Comparison of ENCODE assay signal across 1 cellular context in the genomic region with DNA sequence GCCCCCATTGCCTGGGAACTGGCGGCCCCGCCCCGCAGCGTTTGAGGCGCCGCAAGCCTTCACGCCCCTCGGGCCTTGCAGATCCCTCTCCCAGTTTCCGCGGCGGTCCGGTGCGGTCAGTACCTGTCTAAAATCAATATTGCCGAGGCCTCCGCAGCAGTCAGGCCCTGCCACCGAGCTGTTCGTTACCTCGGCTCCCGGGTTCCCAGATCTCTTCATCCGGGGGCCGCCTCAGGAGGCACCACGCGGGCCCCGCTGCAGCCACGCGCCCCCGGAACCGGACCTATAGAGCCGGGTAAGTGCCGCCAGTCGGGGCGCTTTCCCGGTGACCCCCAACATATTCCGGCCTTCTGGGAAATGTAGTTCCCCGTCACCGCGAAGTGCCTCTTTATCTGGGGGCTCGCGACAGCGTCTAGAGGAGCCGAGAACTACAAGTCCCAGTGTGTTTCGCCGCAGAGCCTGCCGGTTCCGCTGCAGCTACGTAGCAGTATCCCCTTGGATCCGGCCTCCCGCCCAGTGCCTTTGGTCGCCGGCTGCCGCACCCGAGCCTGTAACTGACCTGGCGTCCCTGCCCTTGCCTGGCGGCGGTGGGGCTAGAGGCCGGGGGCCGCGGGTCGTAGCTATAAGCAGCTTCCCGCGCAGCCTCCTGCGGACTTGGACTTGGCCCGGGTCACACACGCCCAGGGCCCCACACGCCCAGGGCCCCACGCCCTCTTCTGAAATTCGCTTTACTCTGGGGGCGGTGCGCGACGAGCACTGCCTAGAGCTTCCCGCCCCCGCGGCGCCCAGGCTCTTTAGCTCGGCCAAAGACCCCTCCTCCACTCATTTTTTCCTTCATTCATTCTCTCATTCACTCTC.
A peak's percentile ranks its signal among the peaks of the same experiment; 100 is the strongest.
TF ChIP-seq lines count a peak whose summit lies in the region.

A gene with protein sequence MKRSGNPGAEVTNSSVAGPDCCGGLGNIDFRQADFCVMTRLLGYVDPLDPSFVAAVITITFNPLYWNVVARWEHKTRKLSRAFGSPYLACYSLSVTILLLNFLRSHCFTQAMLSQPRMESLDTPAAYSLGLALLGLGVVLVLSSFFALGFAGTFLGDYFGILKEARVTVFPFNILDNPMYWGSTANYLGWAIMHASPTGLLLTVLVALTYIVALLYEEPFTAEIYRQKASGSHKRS (minus strand): TSS at position 301 of the 858 bp plus-strand sequence. CDS start 82 bp downstream, at position 219.

TF ChIP-seq in HepG2, 621 proteins besides CTCF, POLR2A, EP300 and RAD21 (continued from another document and continues in another):
- TF ChIP-seq, protein P1, sequence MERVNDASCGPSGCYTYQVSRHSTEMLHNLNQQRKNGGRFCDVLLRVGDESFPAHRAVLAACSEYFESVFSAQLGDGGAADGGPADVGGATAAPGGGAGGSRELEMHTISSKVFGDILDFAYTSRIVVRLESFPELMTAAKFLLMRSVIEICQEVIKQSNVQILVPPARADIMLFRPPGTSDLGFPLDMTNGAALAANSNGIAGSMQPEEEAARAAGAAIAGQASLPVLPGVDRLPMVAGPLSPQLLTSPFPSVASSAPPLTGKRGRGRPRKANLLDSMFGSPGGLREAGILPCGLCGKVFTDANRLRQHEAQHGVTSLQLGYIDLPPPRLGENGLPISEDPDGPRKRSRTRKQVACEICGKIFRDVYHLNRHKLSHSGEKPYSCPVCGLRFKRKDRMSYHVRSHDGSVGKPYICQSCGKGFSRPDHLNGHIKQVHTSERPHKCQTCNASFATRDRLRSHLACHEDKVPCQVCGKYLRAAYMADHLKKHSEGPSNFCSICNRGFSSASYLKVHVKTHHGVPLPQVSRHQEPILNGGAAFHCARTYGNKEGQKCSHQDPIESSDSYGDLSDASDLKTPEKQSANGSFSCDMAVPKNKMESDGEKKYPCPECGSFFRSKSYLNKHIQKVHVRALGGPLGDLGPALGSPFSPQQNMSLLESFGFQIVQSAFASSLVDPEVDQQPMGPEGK (CRISPR knock-in tag; IDR thresholded peaks at IDR 0.05): peak; percentile 61
- peak; percentile 91 for TF ChIP-seq RBFOX2 (IDR thresholded peaks at IDR 0.05; ENCODE audit: low read depth, low read length)
- TF ChIP-seq, protein P2, sequence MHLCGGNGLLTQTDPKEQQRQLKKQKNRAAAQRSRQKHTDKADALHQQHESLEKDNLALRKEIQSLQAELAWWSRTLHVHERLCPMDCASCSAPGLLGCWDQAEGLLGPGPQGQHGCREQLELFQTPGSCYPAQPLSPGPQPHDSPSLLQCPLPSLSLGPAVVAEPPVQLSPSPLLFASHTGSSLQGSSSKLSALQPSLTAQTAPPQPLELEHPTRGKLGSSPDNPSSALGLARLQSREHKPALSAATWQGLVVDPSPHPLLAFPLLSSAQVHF (CRISPR knock-in tag; IDR thresholded peaks at IDR 0.05): no peak
- peak in 1 of 2 experiments; percentile 50; a peak in 1 of 4 replicates for TF ChIP-seq NR2F1 (CRISPR knock-in tag; IDR thresholded peaks at IDR 0.05)
- TF ChIP-seq, protein P3, sequence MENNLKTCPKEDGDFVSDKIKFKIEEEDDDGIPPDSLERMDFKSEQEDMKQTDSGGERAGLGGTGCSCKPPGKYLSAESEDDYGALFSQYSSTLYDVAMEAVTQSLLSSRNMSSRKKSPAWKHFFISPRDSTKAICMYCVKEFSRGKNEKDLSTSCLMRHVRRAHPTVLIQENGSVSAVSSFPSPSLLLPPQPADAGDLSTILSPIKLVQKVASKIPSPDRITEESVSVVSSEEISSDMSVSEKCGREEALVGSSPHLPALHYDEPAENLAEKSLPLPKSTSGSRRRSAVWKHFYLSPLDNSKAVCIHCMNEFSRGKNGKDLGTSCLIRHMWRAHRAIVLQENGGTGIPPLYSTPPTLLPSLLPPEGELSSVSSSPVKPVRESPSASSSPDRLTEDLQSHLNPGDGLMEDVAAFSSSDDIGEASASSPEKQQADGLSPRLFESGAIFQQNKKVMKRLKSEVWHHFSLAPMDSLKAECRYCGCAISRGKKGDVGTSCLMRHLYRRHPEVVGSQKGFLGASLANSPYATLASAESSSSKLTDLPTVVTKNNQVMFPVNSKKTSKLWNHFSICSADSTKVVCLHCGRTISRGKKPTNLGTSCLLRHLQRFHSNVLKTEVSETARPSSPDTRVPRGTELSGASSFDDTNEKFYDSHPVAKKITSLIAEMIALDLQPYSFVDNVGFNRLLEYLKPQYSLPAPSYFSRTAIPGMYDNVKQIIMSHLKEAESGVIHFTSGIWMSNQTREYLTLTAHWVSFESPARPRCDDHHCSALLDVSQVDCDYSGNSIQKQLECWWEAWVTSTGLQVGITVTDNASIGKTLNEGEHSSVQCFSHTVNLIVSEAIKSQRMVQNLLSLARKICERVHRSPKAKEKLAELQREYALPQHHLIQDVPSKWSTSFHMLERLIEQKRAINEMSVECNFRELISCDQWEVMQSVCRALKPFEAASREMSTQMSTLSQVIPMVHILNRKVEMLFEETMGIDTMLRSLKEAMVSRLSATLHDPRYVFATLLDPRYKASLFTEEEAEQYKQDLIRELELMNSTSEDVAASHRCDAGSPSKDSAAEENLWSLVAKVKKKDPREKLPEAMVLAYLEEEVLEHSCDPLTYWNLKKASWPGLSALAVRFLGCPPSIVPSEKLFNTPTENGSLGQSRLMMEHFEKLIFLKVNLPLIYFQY (CRISPR knock-in tag; IDR thresholded peaks at IDR 0.05; ENCODE audit: borderline replicate concordance): peak; percentile 86; the same call in 1 of the 2 replicates
- TF ChIP-seq BCL6 (CRISPR knock-in tag; IDR thresholded peaks at IDR 0.05): 0 out of 2 replicates have a peak, but pooled peaks have one; percentile 4
- TF ChIP-seq ZSCAN20 (CRISPR knock-in tag; IDR thresholded peaks at IDR 0.05; ENCODE audit: borderline replicate concordance): no peak
- 0 out of 2 replicates have a peak, but pooled peaks have one; percentile 22 for TF ChIP-seq WIZ (CRISPR knock-in tag; IDR thresholded peaks at IDR 0.05)
- TF ChIP-seq, protein P4, sequence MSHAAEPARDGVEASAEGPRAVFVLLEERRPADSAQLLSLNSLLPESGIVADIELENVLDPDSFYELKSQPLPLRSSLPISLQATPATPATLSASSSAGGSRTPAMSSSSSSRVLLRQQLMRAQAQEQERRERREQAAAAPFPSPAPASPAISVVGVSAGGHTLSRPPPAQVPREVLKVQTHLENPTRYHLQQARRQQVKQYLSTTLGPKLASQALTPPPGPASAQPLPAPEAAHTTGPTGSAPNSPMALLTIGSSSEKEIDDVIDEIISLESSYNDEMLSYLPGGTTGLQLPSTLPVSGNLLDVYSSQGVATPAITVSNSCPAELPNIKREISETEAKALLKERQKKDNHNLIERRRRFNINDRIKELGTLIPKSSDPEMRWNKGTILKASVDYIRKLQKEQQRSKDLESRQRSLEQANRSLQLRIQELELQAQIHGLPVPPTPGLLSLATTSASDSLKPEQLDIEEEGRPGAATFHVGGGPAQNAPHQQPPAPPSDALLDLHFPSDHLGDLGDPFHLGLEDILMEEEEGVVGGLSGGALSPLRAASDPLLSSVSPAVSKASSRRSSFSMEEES (CRISPR knock-in tag; IDR thresholded peaks at IDR 0.05): peak; percentile 46
- TF ChIP-seq, protein P5, sequence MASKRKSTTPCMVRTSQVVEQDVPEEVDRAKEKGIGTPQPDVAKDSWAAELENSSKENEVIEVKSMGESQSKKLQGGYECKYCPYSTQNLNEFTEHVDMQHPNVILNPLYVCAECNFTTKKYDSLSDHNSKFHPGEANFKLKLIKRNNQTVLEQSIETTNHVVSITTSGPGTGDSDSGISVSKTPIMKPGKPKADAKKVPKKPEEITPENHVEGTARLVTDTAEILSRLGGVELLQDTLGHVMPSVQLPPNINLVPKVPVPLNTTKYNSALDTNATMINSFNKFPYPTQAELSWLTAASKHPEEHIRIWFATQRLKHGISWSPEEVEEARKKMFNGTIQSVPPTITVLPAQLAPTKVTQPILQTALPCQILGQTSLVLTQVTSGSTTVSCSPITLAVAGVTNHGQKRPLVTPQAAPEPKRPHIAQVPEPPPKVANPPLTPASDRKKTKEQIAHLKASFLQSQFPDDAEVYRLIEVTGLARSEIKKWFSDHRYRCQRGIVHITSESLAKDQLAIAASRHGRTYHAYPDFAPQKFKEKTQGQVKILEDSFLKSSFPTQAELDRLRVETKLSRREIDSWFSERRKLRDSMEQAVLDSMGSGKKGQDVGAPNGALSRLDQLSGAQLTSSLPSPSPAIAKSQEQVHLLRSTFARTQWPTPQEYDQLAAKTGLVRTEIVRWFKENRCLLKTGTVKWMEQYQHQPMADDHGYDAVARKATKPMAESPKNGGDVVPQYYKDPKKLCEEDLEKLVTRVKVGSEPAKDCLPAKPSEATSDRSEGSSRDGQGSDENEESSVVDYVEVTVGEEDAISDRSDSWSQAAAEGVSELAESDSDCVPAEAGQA (IDR thresholded peaks at IDR 0.05; ENCODE audit: low read depth): no peak; the same call in 1 of the 2 replicates
- TF ChIP-seq, protein P5 (CRISPR knock-in tag; IDR thresholded peaks at IDR 0.05; ENCODE audit: borderline replicate concordance): no peak
- TF ChIP-seq ZNF605 (CRISPR knock-in tag; IDR thresholded peaks at IDR 0.05): peak; percentile 76
- 0 out of 2 replicates have a peak, but pooled peaks have one; percentile 71 for TF ChIP-seq ZNF839 (CRISPR knock-in tag; IDR thresholded peaks at IDR 0.05; ENCODE audit: borderline replicate concordance)
- TF ChIP-seq HMG20B (CRISPR knock-in tag; conservative IDR thresholded peaks at IDR 0.05): no peak
- peak; percentile 70; the same call in 1 of the 2 replicates for TF ChIP-seq SMAD3 (CRISPR knock-in tag; IDR thresholded peaks at IDR 0.05)
- no peak for TF ChIP-seq ZMYM2 (CRISPR knock-in tag; IDR thresholded peaks at IDR 0.05)
- TF ChIP-seq, protein P6, sequence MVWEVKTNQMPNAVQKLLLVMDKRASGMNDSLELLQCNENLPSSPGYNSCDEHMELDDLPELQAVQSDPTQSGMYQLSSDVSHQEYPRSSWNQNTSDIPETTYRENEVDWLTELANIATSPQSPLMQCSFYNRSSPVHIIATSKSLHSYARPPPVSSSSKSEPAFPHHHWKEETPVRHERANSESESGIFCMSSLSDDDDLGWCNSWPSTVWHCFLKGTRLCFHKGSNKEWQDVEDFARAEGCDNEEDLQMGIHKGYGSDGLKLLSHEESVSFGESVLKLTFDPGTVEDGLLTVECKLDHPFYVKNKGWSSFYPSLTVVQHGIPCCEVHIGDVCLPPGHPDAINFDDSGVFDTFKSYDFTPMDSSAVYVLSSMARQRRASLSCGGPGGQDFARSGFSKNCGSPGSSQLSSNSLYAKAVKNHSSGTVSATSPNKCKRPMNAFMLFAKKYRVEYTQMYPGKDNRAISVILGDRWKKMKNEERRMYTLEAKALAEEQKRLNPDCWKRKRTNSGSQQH (CRISPR knock-in tag; IDR thresholded peaks at IDR 0.05; ENCODE audit: low read depth): peak; percentile 52; the same call in 1 of the 2 replicates
- TF ChIP-seq NFE2L2 (IDR thresholded peaks at IDR 0.05; ENCODE audit: low read length): no peak
- no peak for TF ChIP-seq NFRKB (IDR thresholded peaks at IDR 0.05)
- TF ChIP-seq SRSF9 (IDR thresholded peaks at IDR 0.05; ENCODE audit: borderline replicate concordance, insufficient read depth, low read depth, low read length, poor library complexity, severe bottlenecking): no peak
- TF ChIP-seq CREB1 (IDR thresholded peaks at IDR 0.05): peak; percentile 87
- TF ChIP-seq CREB1 (CRISPR knock-in tag; IDR thresholded peaks at IDR 0.05): peak; percentile 93
- TF ChIP-seq MIXL1 (CRISPR knock-in tag; IDR thresholded peaks at IDR 0.05): peak; percentile 17
- TF ChIP-seq, protein P7, sequence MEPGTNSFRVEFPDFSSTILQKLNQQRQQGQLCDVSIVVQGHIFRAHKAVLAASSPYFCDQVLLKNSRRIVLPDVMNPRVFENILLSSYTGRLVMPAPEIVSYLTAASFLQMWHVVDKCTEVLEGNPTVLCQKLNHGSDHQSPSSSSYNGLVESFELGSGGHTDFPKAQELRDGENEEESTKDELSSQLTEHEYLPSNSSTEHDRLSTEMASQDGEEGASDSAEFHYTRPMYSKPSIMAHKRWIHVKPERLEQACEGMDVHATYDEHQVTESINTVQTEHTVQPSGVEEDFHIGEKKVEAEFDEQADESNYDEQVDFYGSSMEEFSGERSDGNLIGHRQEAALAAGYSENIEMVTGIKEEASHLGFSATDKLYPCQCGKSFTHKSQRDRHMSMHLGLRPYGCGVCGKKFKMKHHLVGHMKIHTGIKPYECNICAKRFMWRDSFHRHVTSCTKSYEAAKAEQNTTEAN (CRISPR knock-in tag; conservative IDR thresholded peaks at IDR 0.05): no peak; the same call in none of the 2 replicates
- peak; percentile 92; the same call in 1 of the 2 replicates for TF ChIP-seq ZNF724P (CRISPR knock-in tag; IDR thresholded peaks at IDR 0.05; ENCODE audit: borderline replicate concordance)
- TF ChIP-seq ZBTB7B (CRISPR knock-in tag; IDR thresholded peaks at IDR 0.05): peak; percentile 86
- TF ChIP-seq NBN (conservative IDR thresholded peaks at IDR 0.05): no peak
- peak; percentile 68 for TF ChIP-seq SKI (IDR thresholded peaks at IDR 0.05; ENCODE audit: partially characterized antibody)
- TF ChIP-seq KLF9 (CRISPR knock-in tag; IDR thresholded peaks at IDR 0.05; ENCODE audit: low read depth): no peak
- TF ChIP-seq HCFC1 (IDR thresholded peaks at IDR 0.05; ENCODE audit: low read depth, low read length): peak; percentile 97
- TF ChIP-seq ELF1 (CRISPR knock-in tag; IDR thresholded peaks at IDR 0.05): peak; percentile 83
- no peak for TF ChIP-seq HMGA1 (CRISPR knock-in tag; conservative IDR thresholded peaks at IDR 0.05)
- TF ChIP-seq, protein P8, sequence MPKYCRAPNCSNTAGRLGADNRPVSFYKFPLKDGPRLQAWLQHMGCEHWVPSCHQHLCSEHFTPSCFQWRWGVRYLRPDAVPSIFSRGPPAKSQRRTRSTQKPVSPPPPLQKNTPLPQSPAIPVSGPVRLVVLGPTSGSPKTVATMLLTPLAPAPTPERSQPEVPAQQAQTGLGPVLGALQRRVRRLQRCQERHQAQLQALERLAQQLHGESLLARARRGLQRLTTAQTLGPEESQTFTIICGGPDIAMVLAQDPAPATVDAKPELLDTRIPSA (CRISPR knock-in tag; IDR thresholded peaks at IDR 0.05; ENCODE audit: borderline replicate concordance): 0 out of 2 replicates have a peak, but pooled peaks have one; percentile 39
- TF ChIP-seq ZNF773 (CRISPR knock-in tag; IDR thresholded peaks at IDR 0.05; ENCODE audit: borderline replicate concordance): no peak; the same call in 1 of the 2 replicates
- peak; percentile 63; the same call in 1 of the 2 replicates for TF ChIP-seq ZNF615 (CRISPR knock-in tag; IDR thresholded peaks at IDR 0.05; ENCODE audit: borderline replicate concordance)
